Comparison of ENCODE assay signal across 1 cellular context in the genomic region with DNA sequence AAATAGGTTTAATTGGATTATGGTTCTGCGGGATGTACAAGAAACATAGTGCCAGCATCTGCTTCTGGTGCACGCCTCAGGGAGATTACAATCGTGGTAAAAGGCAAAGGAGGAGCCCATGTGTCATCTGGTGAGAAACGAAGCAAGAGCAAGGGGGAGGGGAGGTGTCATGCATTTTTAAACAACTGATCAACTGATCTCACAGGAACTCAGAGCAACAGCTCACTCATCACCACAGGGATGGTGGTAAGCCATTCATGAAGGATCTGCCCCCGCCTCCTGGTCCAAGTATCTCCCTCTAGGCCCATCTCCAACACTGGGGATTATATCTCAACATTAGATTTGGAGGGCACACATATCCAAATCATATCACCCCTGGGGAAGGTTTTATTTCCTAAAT.
TF ChIP-seq lines count a peak whose summit lies in the region.

No MANE protein-coding gene starts in this region.

TF ChIP-seq in WTC11, 78 proteins besides CTCF, POLR2A, EP300 and RAD21:
- TF ChIP-seq ZNF423 (CRISPR knock-in tag; IDR thresholded peaks at IDR 0.05) (no peak), ZNF263 (CRISPR knock-in tag; IDR thresholded peaks at IDR 0.05; ENCODE audit: low read depth) (no peak), IRF2 (CRISPR knock-in tag; IDR thresholded peaks at IDR 0.05; ENCODE audit: borderline replicate concordance, low read depth) (no peak), CBFB (CRISPR knock-in tag; IDR thresholded peaks at IDR 0.05; ENCODE audit: low read depth) (no peak), ETV6 (CRISPR knock-in tag; IDR thresholded peaks at IDR 0.05) (no peak), MXD4 (CRISPR knock-in tag; IDR thresholded peaks at IDR 0.05; ENCODE audit: borderline replicate concordance) (no peak), CREM (CRISPR knock-in tag; IDR thresholded peaks at IDR 0.05) (no peak), NFE2L1 (CRISPR knock-in tag; IDR thresholded peaks at IDR 0.05) (no peak)
- TF ChIP-seq, protein P1, sequence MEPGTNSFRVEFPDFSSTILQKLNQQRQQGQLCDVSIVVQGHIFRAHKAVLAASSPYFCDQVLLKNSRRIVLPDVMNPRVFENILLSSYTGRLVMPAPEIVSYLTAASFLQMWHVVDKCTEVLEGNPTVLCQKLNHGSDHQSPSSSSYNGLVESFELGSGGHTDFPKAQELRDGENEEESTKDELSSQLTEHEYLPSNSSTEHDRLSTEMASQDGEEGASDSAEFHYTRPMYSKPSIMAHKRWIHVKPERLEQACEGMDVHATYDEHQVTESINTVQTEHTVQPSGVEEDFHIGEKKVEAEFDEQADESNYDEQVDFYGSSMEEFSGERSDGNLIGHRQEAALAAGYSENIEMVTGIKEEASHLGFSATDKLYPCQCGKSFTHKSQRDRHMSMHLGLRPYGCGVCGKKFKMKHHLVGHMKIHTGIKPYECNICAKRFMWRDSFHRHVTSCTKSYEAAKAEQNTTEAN (CRISPR knock-in tag; IDR thresholded peaks at IDR 0.05): no peak
- TF ChIP-seq, protein P2, sequence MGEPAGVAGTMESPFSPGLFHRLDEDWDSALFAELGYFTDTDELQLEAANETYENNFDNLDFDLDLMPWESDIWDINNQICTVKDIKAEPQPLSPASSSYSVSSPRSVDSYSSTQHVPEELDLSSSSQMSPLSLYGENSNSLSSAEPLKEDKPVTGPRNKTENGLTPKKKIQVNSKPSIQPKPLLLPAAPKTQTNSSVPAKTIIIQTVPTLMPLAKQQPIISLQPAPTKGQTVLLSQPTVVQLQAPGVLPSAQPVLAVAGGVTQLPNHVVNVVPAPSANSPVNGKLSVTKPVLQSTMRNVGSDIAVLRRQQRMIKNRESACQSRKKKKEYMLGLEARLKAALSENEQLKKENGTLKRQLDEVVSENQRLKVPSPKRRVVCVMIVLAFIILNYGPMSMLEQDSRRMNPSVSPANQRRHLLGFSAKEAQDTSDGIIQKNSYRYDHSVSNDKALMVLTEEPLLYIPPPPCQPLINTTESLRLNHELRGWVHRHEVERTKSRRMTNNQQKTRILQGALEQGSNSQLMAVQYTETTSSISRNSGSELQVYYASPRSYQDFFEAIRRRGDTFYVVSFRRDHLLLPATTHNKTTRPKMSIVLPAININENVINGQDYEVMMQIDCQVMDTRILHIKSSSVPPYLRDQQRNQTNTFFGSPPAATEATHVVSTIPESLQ (CRISPR knock-in tag; IDR thresholded peaks at IDR 0.05): no peak
- TF ChIP-seq, protein P3, sequence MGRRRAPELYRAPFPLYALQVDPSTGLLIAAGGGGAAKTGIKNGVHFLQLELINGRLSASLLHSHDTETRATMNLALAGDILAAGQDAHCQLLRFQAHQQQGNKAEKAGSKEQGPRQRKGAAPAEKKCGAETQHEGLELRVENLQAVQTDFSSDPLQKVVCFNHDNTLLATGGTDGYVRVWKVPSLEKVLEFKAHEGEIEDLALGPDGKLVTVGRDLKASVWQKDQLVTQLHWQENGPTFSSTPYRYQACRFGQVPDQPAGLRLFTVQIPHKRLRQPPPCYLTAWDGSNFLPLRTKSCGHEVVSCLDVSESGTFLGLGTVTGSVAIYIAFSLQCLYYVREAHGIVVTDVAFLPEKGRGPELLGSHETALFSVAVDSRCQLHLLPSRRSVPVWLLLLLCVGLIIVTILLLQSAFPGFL (CRISPR knock-in tag; IDR thresholded peaks at IDR 0.05; ENCODE audit: borderline replicate concordance): no peak
- TF ChIP-seq, protein P4, sequence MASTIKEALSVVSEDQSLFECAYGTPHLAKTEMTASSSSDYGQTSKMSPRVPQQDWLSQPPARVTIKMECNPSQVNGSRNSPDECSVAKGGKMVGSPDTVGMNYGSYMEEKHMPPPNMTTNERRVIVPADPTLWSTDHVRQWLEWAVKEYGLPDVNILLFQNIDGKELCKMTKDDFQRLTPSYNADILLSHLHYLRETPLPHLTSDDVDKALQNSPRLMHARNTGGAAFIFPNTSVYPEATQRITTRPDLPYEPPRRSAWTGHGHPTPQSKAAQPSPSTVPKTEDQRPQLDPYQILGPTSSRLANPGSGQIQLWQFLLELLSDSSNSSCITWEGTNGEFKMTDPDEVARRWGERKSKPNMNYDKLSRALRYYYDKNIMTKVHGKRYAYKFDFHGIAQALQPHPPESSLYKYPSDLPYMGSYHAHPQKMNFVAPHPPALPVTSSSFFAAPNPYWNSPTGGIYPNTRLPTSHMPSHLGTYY (CRISPR knock-in tag; IDR thresholded peaks at IDR 0.05): no peak
